ENCODE assay signal across 1 cellular context in the genomic region with DNA sequence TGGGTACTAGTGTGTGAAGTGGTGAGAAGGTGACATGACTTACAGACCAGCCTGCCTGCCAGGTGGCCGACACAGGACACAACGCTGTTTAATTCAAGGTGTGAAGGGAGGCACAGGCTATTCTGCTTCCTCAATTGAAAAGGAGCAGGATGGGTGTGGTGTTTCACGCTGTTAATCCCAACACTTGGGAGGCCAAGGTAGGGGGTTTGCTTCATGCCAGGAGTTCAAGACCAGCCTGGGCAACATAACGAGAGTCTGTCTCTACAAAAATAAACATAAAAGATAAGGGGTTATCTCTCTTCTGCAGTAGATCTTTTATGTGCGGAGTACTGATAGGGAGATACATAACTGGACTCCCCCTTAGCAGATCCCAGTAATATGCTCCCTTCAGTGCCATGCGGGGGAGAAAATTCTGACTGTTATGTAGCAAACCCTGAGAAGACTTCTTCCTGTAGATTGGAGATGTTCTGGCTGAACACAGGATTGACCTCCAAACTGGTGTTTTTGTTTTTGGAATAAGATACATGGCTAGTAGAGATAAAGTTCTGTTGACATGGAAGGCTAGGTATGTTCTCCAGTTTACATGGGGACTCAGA.
TF ChIP-seq lines count a peak whose summit lies in the region.

No MANE protein-coding gene starts in this region.

TF ChIP-seq in K562, 482 proteins besides CTCF, POLR2A, EP300 and RAD21 (continued from another document and continues in another):
- TF ChIP-seq ZNF609 (CRISPR knock-in tag; IDR thresholded peaks at IDR 0.05; ENCODE audit: borderline replicate concordance) (no peak), BCOR (IDR thresholded peaks at IDR 0.05) (peak; percentile 57; the same call in 1 of the 2 replicates), NUFIP1 (IDR thresholded peaks at IDR 0.05; ENCODE audit: partially characterized antibody) (no peak), KLF6 (CRISPR knock-in tag; IDR thresholded peaks at IDR 0.05; ENCODE audit: borderline replicate concordance) (peak; percentile 58; the same call in 1 of the 2 replicates), RBM15 (IDR thresholded peaks at IDR 0.05; ENCODE audit: insufficient read depth, low read length) (no peak), CBX1 (IDR thresholded peaks at IDR 0.05; ENCODE audit: low read depth) (no peak), COPS2 (conservative IDR thresholded peaks at IDR 0.05) (no peak), ZNF449 (CRISPR knock-in tag; IDR thresholded peaks at IDR 0.05) (no peak), MTA3 (IDR thresholded peaks at IDR 0.05; ENCODE audit: borderline replicate concordance) (peak; percentile 88), NBN (IDR thresholded peaks at IDR 0.05; ENCODE audit: low read depth) (peak; percentile 80; the same call in 1 of the 2 replicates), MYC (IDR thresholded peaks at IDR 0.05; ENCODE audit: low read depth, low read length) (peak; percentile 46), MYC (CRISPR knock-in tag; IDR thresholded peaks at IDR 0.05; ENCODE audit: borderline replicate concordance, low read depth) (no peak), TCFL5 (CRISPR knock-in tag; conservative IDR thresholded peaks at IDR 0.05) (no peak), ZNF280A (IDR thresholded peaks at IDR 0.05; ENCODE audit: low read depth, partially characterized antibody) (no peak), TAF9B (IDR thresholded peaks at IDR 0.05; ENCODE audit: partially characterized antibody) (no peak), NR0B1 (IDR thresholded peaks at IDR 0.05; ENCODE audit: partially characterized antibody) (no peak), SRF (CRISPR knock-in tag; IDR thresholded peaks at IDR 0.05) (no peak), ZSCAN32 (CRISPR knock-in tag; IDR thresholded peaks at IDR 0.05) (no peak), HMG20A (CRISPR knock-in tag; conservative IDR thresholded peaks at IDR 0.05) (no peak), KAT7 (CRISPR knock-in tag; IDR thresholded peaks at IDR 0.05; ENCODE audit: borderline replicate concordance) (no peak), MEF2D (tag; conservative IDR thresholded peaks at IDR 0.05; ENCODE audit: low read depth) (peak; percentile 84; the same call in 1 of the 2 replicates), ETV5 (CRISPR knock-in tag; IDR thresholded peaks at IDR 0.05; ENCODE audit: low read depth) (no peak), HDGF (IDR thresholded peaks at IDR 0.05) (no peak), TAL1 (IDR thresholded peaks at IDR 0.05) (peak; percentile 87), POLR2AphosphoS2 (IDR thresholded peaks at IDR 0.05; ENCODE audit: low read length) (no peak), NR2C2 (CRISPR knock-in tag; IDR thresholded peaks at IDR 0.05) (no peak), NR2C2 (tag; IDR thresholded peaks at IDR 0.05) (peak; percentile 56; the same call in 1 of the 2 replicates), ZBTB1 (CRISPR knock-in tag; IDR thresholded peaks at IDR 0.05; ENCODE audit: borderline replicate concordance, low read depth) (no peak), ZNF212 (CRISPR knock-in tag; IDR thresholded peaks at IDR 0.05) (no peak), NCOA1 (IDR thresholded peaks at IDR 0.05; ENCODE audit: low read depth) (peak; percentile 83), SAP30 (IDR thresholded peaks at IDR 0.05; ENCODE audit: borderline replicate concordance, insufficient read depth, low read depth, low read length, poor library complexity, severe bottlenecking) (no peak), ZNF75A (CRISPR knock-in tag; IDR thresholded peaks at IDR 0.05) (no peak), NR1H2 (CRISPR knock-in tag; IDR thresholded peaks at IDR 0.05) (no peak), ZNF174 (CRISPR knock-in tag; IDR thresholded peaks at IDR 0.05) (no peak), RBM17 (IDR thresholded peaks at IDR 0.05; ENCODE audit: borderline replicate concordance, low read depth, low read length) (no peak), EGR1 (conservative IDR thresholded peaks at IDR 0.05) (peak; percentile 63), CXXC5 (CRISPR knock-in tag; IDR thresholded peaks at IDR 0.05) (peak; percentile 87), NCOR1 (IDR thresholded peaks at IDR 0.05) (peak; percentile 85), FOXJ3 (CRISPR knock-in tag; IDR thresholded peaks at IDR 0.05) (no peak), STAG1 (CRISPR knock-in tag; IDR thresholded peaks at IDR 0.05; ENCODE audit: borderline replicate concordance) (no peak), NFIX (CRISPR knock-in tag; IDR thresholded peaks at IDR 0.05; ENCODE audit: low read depth) (no peak), GATA2 (CRISPR knock-in tag; IDR thresholded peaks at IDR 0.05) (peak; percentile 52; the same call in 1 of the 2 replicates), CTBP1 (IDR thresholded peaks at IDR 0.05; ENCODE audit: borderline replicate concordance) (peak; percentile 93), DIDO1 (tag; IDR thresholded peaks at IDR 0.05; ENCODE audit: low read depth) (no peak)
- TF ChIP-seq, protein P1, sequence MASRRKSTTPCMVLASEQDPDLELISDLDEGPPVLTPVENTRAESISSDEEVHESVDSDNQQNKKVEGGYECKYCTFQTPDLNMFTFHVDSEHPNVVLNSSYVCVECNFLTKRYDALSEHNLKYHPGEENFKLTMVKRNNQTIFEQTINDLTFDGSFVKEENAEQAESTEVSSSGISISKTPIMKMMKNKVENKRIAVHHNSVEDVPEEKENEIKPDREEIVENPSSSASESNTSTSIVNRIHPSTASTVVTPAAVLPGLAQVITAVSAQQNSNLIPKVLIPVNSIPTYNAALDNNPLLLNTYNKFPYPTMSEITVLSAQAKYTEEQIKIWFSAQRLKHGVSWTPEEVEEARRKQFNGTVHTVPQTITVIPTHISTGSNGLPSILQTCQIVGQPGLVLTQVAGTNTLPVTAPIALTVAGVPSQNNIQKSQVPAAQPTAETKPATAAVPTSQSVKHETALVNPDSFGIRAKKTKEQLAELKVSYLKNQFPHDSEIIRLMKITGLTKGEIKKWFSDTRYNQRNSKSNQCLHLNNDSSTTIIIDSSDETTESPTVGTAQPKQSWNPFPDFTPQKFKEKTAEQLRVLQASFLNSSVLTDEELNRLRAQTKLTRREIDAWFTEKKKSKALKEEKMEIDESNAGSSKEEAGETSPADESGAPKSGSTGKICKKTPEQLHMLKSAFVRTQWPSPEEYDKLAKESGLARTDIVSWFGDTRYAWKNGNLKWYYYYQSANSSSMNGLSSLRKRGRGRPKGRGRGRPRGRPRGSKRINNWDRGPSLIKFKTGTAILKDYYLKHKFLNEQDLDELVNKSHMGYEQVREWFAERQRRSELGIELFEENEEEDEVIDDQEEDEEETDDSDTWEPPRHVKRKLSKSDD (conservative IDR thresholded peaks at IDR 0.05; ENCODE audit: low read length): no peak
- TF ChIP-seq, protein P2, sequence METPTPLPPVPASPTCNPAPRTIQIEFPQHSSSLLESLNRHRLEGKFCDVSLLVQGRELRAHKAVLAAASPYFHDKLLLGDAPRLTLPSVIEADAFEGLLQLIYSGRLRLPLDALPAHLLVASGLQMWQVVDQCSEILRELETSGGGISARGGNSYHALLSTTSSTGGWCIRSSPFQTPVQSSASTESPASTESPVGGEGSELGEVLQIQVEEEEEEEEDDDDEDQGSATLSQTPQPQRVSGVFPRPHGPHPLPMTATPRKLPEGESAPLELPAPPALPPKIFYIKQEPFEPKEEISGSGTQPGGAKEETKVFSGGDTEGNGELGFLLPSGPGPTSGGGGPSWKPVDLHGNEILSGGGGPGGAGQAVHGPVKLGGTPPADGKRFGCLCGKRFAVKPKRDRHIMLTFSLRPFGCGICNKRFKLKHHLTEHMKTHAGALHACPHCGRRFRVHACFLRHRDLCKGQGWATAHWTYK (CRISPR knock-in tag; IDR thresholded peaks at IDR 0.05): 0 out of 2 replicates have a peak, but pooled peaks have one; percentile 65
- TF ChIP-seq, protein P3, sequence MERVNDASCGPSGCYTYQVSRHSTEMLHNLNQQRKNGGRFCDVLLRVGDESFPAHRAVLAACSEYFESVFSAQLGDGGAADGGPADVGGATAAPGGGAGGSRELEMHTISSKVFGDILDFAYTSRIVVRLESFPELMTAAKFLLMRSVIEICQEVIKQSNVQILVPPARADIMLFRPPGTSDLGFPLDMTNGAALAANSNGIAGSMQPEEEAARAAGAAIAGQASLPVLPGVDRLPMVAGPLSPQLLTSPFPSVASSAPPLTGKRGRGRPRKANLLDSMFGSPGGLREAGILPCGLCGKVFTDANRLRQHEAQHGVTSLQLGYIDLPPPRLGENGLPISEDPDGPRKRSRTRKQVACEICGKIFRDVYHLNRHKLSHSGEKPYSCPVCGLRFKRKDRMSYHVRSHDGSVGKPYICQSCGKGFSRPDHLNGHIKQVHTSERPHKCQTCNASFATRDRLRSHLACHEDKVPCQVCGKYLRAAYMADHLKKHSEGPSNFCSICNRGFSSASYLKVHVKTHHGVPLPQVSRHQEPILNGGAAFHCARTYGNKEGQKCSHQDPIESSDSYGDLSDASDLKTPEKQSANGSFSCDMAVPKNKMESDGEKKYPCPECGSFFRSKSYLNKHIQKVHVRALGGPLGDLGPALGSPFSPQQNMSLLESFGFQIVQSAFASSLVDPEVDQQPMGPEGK (CRISPR knock-in tag; IDR thresholded peaks at IDR 0.05; ENCODE audit: borderline replicate concordance): 0 out of 2 replicates have a peak, but pooled peaks have one; percentile 34
- TF ChIP-seq, protein P4, sequence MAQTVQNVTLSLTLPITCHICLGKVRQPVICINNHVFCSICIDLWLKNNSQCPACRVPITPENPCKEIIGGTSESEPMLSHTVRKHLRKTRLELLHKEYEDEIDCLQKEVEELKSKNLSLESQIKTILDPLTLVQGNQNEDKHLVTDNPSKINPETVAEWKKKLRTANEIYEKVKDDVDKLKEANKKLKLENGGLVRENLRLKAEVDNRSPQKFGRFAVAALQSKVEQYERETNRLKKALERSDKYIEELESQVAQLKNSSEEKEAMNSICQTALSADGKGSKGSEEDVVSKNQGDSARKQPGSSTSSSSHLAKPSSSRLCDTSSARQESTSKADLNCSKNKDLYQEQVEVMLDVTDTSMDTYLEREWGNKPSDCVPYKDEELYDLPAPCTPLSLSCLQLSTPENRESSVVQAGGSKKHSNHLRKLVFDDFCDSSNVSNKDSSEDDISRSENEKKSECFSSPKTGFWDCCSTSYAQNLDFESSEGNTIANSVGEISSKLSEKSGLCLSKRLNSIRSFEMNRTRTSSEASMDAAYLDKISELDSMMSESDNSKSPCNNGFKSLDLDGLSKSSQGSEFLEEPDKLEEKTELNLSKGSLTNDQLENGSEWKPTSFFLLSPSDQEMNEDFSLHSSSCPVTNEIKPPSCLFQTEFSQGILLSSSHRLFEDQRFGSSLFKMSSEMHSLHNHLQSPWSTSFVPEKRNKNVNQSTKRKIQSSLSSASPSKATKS (CRISPR knock-in tag; IDR thresholded peaks at IDR 0.05): no peak
